In the genomic region with DNA sequence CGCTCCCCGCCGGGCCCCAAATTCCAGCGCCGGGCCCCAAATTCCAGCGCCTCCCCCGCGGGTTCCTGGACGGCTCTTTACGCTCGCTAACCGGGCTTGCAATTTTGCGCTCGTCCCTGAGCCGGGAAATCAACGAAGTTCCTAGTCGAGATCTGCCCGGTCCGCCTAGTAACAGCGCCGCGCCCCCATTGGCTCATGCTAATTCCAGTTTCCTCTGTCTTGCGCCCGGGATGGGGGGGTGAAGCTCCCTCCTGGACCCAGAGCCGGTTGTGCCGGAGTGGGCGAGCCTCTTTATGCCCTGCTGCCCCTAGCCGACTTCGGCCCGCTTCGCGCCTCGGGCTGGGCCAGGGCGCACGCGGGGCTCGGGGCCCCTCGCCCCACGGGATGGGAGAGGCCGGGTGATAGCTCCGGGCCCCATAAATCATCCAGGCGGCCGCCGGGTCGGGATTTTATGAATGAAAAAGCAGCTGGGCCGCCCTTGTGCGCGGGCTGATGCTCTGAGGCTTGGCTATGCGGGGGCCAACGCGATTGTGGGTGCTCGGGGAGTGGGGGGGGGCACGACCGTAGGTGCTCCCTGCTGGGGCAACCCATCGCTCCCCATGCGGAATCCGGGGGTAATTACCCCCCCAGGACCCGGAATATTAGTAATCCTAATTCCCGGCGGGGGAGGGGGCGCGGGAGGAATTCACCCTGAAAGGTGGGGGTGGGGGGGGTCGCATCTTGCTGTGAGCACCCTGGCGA, we compare ENCODE assay signal across 8 cellular contexts. TPM values are rescaled to one million over a fixed set of nuclear protein-coding genes. Genes with fewer than 3 reads are reported as not detected.
DNase-seq lines count a peak whose midpoint lies in the region; ATAC-seq, FAIRE-seq and TF ChIP-seq lines count a peak whose summit lies in the region.

No MANE protein-coding gene starts in this region.

- ATAC-seq in HG03175 (IDR thresholded peaks at IDR 0.05; ENCODE audit: unreplicated experiment): no peak

- peaks cover 43% of the 10 kb centered on the region for H3K79me2 ChIP-seq in smooth muscle cell (ENCODE audit: low read depth)

- H3K4me3 ChIP-seq in HUES6 (ENCODE audit: low read depth, low read length) (peak overlapping the region; percentile 100), kidney epithelial cell (ENCODE audit: low read depth, low read length) (peak overlapping the region; percentile 70), smooth muscle cell (peak overlapping the region; percentile 93)

- peak overlapping the region; percentile 96 for H3K4me2 ChIP-seq in smooth muscle cell

- peaks cover 10% of the 10 kb centered on the region for H3F3A ChIP-seq in smooth muscle cell (ENCODE audit: low read depth)

- peak; percentile 96 for DNase-seq in DMS53 (lab: John Stamatoyannopoulos, UW)
- peak; percentile 88 for DNase-seq in RCC 7860 (ENCODE audit: low spot score)
- DNase-seq in dedifferentiated amniotic fluid mesenchymal stem cell (ENCODE audit: extremely low spot score): peak; percentile 97
- peak; percentile 71 for DNase-seq in kidney epithelial cell (ENCODE audit: low read depth)
- peak; percentile 85 for DNase-seq in smooth muscle cell (lab: John Stamatoyannopoulos, UW; ENCODE audit: unreplicated experiment)
- no peak for DNase-seq in effector CD4-positive, alpha-beta T cell

- FAIRE-seq in RCC 7860 (lab: Jason Lieb, UNC): peak; percentile 55

- peak overlapping the region; percentile 96 for H3K27ac ChIP-seq in HUES6 (ENCODE audit: low read depth, low read length)
- peak overlapping the region; percentile 87 for H3K27ac ChIP-seq in smooth muscle cell (ENCODE audit: low read depth)

- H3K4me1 ChIP-seq in HUES6 (ENCODE audit: control insufficient read depth, insufficient read depth, low read length) (peaks cover 34% of the 10 kb centered on the region), smooth muscle cell (ENCODE audit: low read depth) (peaks cover 33% of the 10 kb centered on the region)

- 2% methylated on average over 43 of the region's 64 CpGs for WGBS in smooth muscle cell (ENCODE audit: low lambda C conversion rate)

- H3K27me3 ChIP-seq in HUES6 (ENCODE audit: control insufficient read depth, insufficient read depth, low read length) (peaks cover 22% of the 10 kb centered on the region), kidney epithelial cell (ENCODE audit: control insufficient read depth, insufficient read depth, low read length) (peaks cover 4% of the 10 kb centered on the region), smooth muscle cell (ENCODE audit: low read depth) (no peaks in the 10 kb centered on the region)

- H4K20me1 ChIP-seq in smooth muscle cell (ENCODE audit: low read depth): peaks cover 22% of the 10 kb centered on the region

- H3K36me3 ChIP-seq in HUES6 (ENCODE audit: control insufficient read depth, insufficient read depth, low read length): peaks cover 9% of the 10 kb centered on the region
- peaks cover 2% of the 10 kb centered on the region for H3K36me3 ChIP-seq in kidney epithelial cell (ENCODE audit: control insufficient read depth, insufficient read depth, low read length)
- H3K36me3 ChIP-seq in smooth muscle cell (ENCODE audit: low read depth): no peaks in the 10 kb centered on the region

- H2AFZ ChIP-seq in smooth muscle cell (ENCODE audit: low read depth): peak overlapping the region; percentile 71

- H3K9ac ChIP-seq in HUES6 (ENCODE audit: low read length): peak overlapping the region; percentile 94
- H3K9ac ChIP-seq in smooth muscle cell (ENCODE audit: low read depth): peak overlapping the region; percentile 34

- TF ChIP-seq CTCF in kidney epithelial cell (IDR thresholded peaks at IDR 0.05; ENCODE audit: insufficient read depth, low read length, poor library complexity, severe bottlenecking) (no peak), smooth muscle cell (IDR thresholded peaks at IDR 0.05; ENCODE audit: borderline replicate concordance, insufficient read depth, poor library complexity, severe bottlenecking) (no peak)

- H3K9me3 ChIP-seq in HUES6 (ENCODE audit: control insufficient read depth, insufficient read depth, low read depth, low read length) (no peaks in the 10 kb centered on the region), smooth muscle cell (replicated peaks; ENCODE audit: low read depth) (no peaks in the 10 kb centered on the region)

RNA-seq across cellular contexts. Expression of gene CCND1, which starts 1.8 kb away (rescaled TPM):
- total RNA-seq in kidney epithelial cell: 378 and 432 TPM in 2 replicates
- 281 and 307 TPM in 2 replicates for total RNA-seq in smooth muscle cell
- polyA plus RNA-seq in smooth muscle cell: 482 and 510 TPM in 2 replicates

RNA-seq across cellular contexts. Expression of gene LTO1, which starts 36.0 kb away (rescaled TPM):
- total RNA-seq in kidney epithelial cell (12.6 and 18.6 TPM in 2 replicates), smooth muscle cell (7.2 and 8.0 TPM in 2 replicates)
- polyA plus RNA-seq in smooth muscle cell: 17.3 and 22.6 TPM in 2 replicates
